ENCODE assay signal across 8 cellular contexts in genomic region chr17:61139219-61139618, GRCh38.
DNase-seq lines count a peak whose midpoint lies in the region; ATAC-seq and TF ChIP-seq lines count a peak whose summit lies in the region.

No MANE protein-coding gene starts in this region.

- peak overlapping the region; percentile 25 for H3K4me3 ChIP-seq in Loucy (ENCODE audit: low read length, poor library complexity, severe bottlenecking)

- no peaks in the 10 kb centered on the region for H3K27me3 ChIP-seq in Loucy (ENCODE audit: insufficient read depth, low read length, poor library complexity, severe bottlenecking)
- no peaks in the 10 kb centered on the region for H3K27me3 ChIP-seq in foreskin keratinocyte

- POLR2A ChIA-PET in activated CD8-positive, alpha-beta T cell treated with anti-CD3 and anti-CD28 coated beads, Interleukin-2, amount 10 ng/mL, durations not matched to agents 7 days and 5 days (lab: Charles Lee): interaction anchor here (0.6 kb wide), 1 partner anchor 1928 kb away, joined by 4 read pairs; no protein-coding TSS in a partner anchor
- POLR2A ChIA-PET in HEK293T (lab: Yijun Ruan, JAX): no interaction called here

- H3K4me1 ChIP-seq in Loucy (ENCODE audit: insufficient read depth, low read length, poor library complexity, severe bottlenecking) (peaks cover 50% of the 10 kb centered on the region), foreskin keratinocyte (peaks cover 9% of the 10 kb centered on the region)

- H2AFZ ChIP-seq in Loucy (ENCODE audit: low read length): 0 out of 2 replicates have a peak overlapping the region, but pooled peaks have one; percentile 18

- H3K79me2 ChIP-seq in Loucy (ENCODE audit: insufficient read depth, low read length): no peaks in the 10 kb centered on the region

- no peaks in the 10 kb centered on the region for H3K36me3 ChIP-seq in Loucy (ENCODE audit: insufficient read depth, low read length)

- H3K27me3 Mint-ChIP-seq in activated CD8-positive, alpha-beta T cell treated with anti-CD3 and anti-CD28 coated beads, Interleukin-2, amount 10 ng/mL, durations not matched to agents 7 days and 5 days (ENCODE audit: low read depth): no peaks in the 10 kb centered on the region

- peaks cover 6% of the 10 kb centered on the region for H3K36me3 Mint-ChIP-seq in activated CD8-positive, alpha-beta T cell treated with anti-CD3 and anti-CD28 coated beads, Interleukin-2, amount 10 ng/mL, durations not matched to agents 7 days and 5 days (ENCODE audit: low read depth)
- no peaks in the 10 kb centered on the region for H3K36me3 Mint-ChIP-seq in stimulated activated effector memory CD8-positive, alpha-beta T cell treated with anti-CD3 and anti-CD28 coated beads, Interleukin-12 subunit alpha, Interleukin-12 subunit beta, amount 100 ng/mL, for 72 hours

- no peaks in the 10 kb centered on the region for H4K20me1 ChIP-seq in Loucy (ENCODE audit: insufficient read depth, low read length, poor library complexity, severe bottlenecking)

- ATAC-seq in GM21786 (IDR thresholded peaks at IDR 0.05; ENCODE audit: unreplicated experiment) (peak; percentile 97), foreskin keratinocyte (no peak)
- ATAC-seq in activated CD8-positive, alpha-beta T cell treated with anti-CD3 and anti-CD28 coated beads, Interleukin-2, amount 10 ng/mL, durations not matched to agents 7 days and 5 days: peak; percentile 98
- ATAC-seq in stimulated activated effector memory CD8-positive, alpha-beta T cell treated with anti-CD3 and anti-CD28 coated beads, Interleukin-12 subunit alpha, Interleukin-12 subunit beta, amount 100 ng/mL, for 72 hours: peak; percentile 92

- H3K9me2 ChIP-seq in Loucy (replicated peaks; ENCODE audit: low read depth, low read length): no peaks in the 10 kb centered on the region

- peak overlapping the region; percentile 79 for H3K27ac Mint-ChIP-seq in activated CD8-positive, alpha-beta T cell treated with anti-CD3 and anti-CD28 coated beads, Interleukin-2, amount 10 ng/mL, durations not matched to agents 7 days and 5 days
- H3K27ac Mint-ChIP-seq in stimulated activated effector memory CD8-positive, alpha-beta T cell treated with anti-CD3 and anti-CD28 coated beads, Interleukin-12 subunit alpha, Interleukin-12 subunit beta, amount 100 ng/mL, for 72 hours: peak overlapping the region; percentile 55

- H3K4me2 ChIP-seq in Loucy (ENCODE audit: low read depth, low read length, poor library complexity, severe bottlenecking): peak overlapping the region; percentile 63

- peak overlapping the region; percentile 51 for H3K9ac ChIP-seq in Loucy (ENCODE audit: low read depth, low read length, poor library complexity, severe bottlenecking)

- peaks cover 36% of the 10 kb centered on the region for H3K4me1 Mint-ChIP-seq in activated CD8-positive, alpha-beta T cell treated with anti-CD3 and anti-CD28 coated beads, Interleukin-2, amount 10 ng/mL, durations not matched to agents 7 days and 5 days (ENCODE audit: low read depth)
- peaks cover 17% of the 10 kb centered on the region for H3K4me1 Mint-ChIP-seq in stimulated activated effector memory CD8-positive, alpha-beta T cell treated with anti-CD3 and anti-CD28 coated beads, Interleukin-12 subunit alpha, Interleukin-12 subunit beta, amount 100 ng/mL, for 72 hours

- peaks cover 4% of the 10 kb centered on the region for H3F3A ChIP-seq in Loucy (ENCODE audit: low read depth)

- H3K27ac ChIP-seq in foreskin keratinocyte: no peak overlapping the region

- TF ChIP-seq CTCF in Loucy (conservative IDR thresholded peaks at IDR 0.05; ENCODE audit: low read length) (no peak), foreskin keratinocyte (conservative IDR thresholded peaks at IDR 0.05) (no peak)

- no peaks in the 10 kb centered on the region for H3K9me3 ChIP-seq in Loucy (ENCODE audit: insufficient read depth, low read depth, low read length)

- CTCF ChIA-PET in activated CD8-positive, alpha-beta T cell treated with anti-CD3 and anti-CD28 coated beads, Interleukin-2, amount 10 ng/mL, durations not matched to agents 7 days and 5 days (lab: Charles Lee): no interaction called here
- CTCF ChIA-PET in HEK293T (lab: Yijun Ruan, JAX): no interaction called here

- peak overlapping the region; percentile 66 for H3K4me3 Mint-ChIP-seq in activated CD8-positive, alpha-beta T cell treated with anti-CD3 and anti-CD28 coated beads, Interleukin-2, amount 10 ng/mL, durations not matched to agents 7 days and 5 days
- H3K4me3 Mint-ChIP-seq in stimulated activated effector memory CD8-positive, alpha-beta T cell treated with anti-CD3 and anti-CD28 coated beads, Interleukin-12 subunit alpha, Interleukin-12 subunit beta, amount 100 ng/mL, for 72 hours: no peak overlapping the region

- H3K9me3 Mint-ChIP-seq in activated CD8-positive, alpha-beta T cell treated with anti-CD3 and anti-CD28 coated beads, Interleukin-2, amount 10 ng/mL, durations not matched to agents 7 days and 5 days (ENCODE audit: insufficient read depth): no peaks in the 10 kb centered on the region
- H3K9me3 Mint-ChIP-seq in stimulated activated effector memory CD8-positive, alpha-beta T cell treated with anti-CD3 and anti-CD28 coated beads, Interleukin-12 subunit alpha, Interleukin-12 subunit beta, amount 100 ng/mL, for 72 hours: no peaks in the 10 kb centered on the region

- peak; percentile 88 for DNase-seq in EH (ENCODE audit: low read depth)
- DNase-seq in activated CD8-positive, alpha-beta T cell treated with anti-CD3 and anti-CD28 coated beads, Interleukin-2, amount 10 ng/mL, durations not matched to agents 7 days and 5 days: peak; percentile 77
- peak; percentile 12 to 39 for DNase-seq in foreskin keratinocyte
- DNase-seq in stimulated activated effector memory CD8-positive, alpha-beta T cell treated with anti-CD3 and anti-CD28 coated beads, Interleukin-12 subunit alpha, Interleukin-12 subunit beta, amount 100 ng/mL, for 72 hours (ENCODE audit: low spot score in 2 of 2): peak in 1 of 2 donors; percentile 67
- no peak for DNase-seq in HEK293T (ENCODE audit: extremely low spot score)
- DNase-seq in NCI-H1105 treated with DMSO at 0.1 percent for 48 hours (lab: John Stamatoyannopoulos, UW): no peak

TF ChIP-seq in HEK293T, 16 proteins besides CTCF, POLR2A, EP300 and RAD21:
- TF ChIP-seq BHLHE40 (IDR thresholded peaks at IDR 0.05; ENCODE audit: borderline replicate concordance) (no peak), FOXM1 (IDR thresholded peaks at IDR 0.05; ENCODE audit: borderline replicate concordance) (no peak), TARDBP (IDR thresholded peaks at IDR 0.05) (no peak), SUZ12 (IDR thresholded peaks at IDR 0.05) (no peak), LEF1 (IDR thresholded peaks at IDR 0.05; ENCODE audit: borderline replicate concordance) (no peak), ARNT (IDR thresholded peaks at IDR 0.05) (no peak), HDGF (IDR thresholded peaks at IDR 0.05; ENCODE audit: borderline replicate concordance) (no peak), SP1 (IDR thresholded peaks at IDR 0.05) (no peak)

Comparison
In these comparisons a context has a peak if more than half of its experiments do, and no peak if none do; other contexts are left out.
1. DNase-seq: peak in EH (single experiment), activated CD8-positive, alpha-beta T cell treated with anti-CD3 and anti-CD28 coated beads, Interleukin-2, amount 10 ng/mL, durations not matched to agents 7 days and 5 days (single experiment) and foreskin keratinocyte (2 of 2); none in HEK293T (single experiment) and NCI-H1105 treated with DMSO at 0.1 percent for 48 hours (single experiment).